ENCODE assay signal across 1 cellular context in genomic region chr22:38750638-38751037, GRCh38.
TF ChIP-seq lines count a peak whose summit lies in the region.

No MANE protein-coding gene starts in this region.

TF ChIP-seq in SK-N-SH treated with all-trans-retinoic acid at 6 μM for 48 hours, 23 proteins besides CTCF, POLR2A, EP300 and RAD21 (continued from another document):
- TF ChIP-seq SNAI2 (CRISPR knock-in tag; IDR thresholded peaks at IDR 0.05), result no peak
